Comparison of ENCODE assay signal across 30 cellular contexts in genomic region chr5:115988002-115988401, GRCh38. TPM values are rescaled to one million over a fixed set of nuclear protein-coding genes. Genes with fewer than 3 reads are reported as not detected.
"Had no signal": no experiment of that assay in that cellular context is flagged by ENCODE, and none has a peak within 500 bp of the region (broad histone marks: within the 10 kb centered on the region; RNA-seq: fewer than 3 reads in every experiment).

No MANE protein-coding gene starts in this region.

- H3K36me3 ChIP-seq: left ventricle myocardium inferior, ovary, right atrium auricular region, right lobe of liver, stomach, thyroid gland, transverse colon, upper lobe of left lung, vagina had no signal

- ATAC-seq: natural killer cell; right lobe of liver; stimulated activated naive B cell treated with anti-CD40 and anti-IgM and Interleukin-4, amounts not matched to agents 10 μg/mL and 1 μg/mL and 100 μg/mL, for 72 hours; stimulated activated naive CD8-positive, alpha-beta T cell treated with anti-CD3 and anti-CD28 coated beads, Interleukin-15, Interleukin-2, amounts not matched to agents 100 U/mL and 50 U/mL, for 24 hours had no signal

- H3K27ac Mint-ChIP-seq: mesothelial cell of epicardium; natural killer cell; progenitor cell of endocrine pancreas; stimulated activated naive B cell treated with anti-CD40 and anti-IgM and Interleukin-4, amounts not matched to agents 10 μg/mL and 1 μg/mL and 100 μg/mL, for 72 hours had no signal

- H3K27ac ChIP-seq: left ventricle myocardium inferior, ovary, right atrium auricular region, right lobe of liver, stomach, testis, thyroid gland, transverse colon, upper lobe of left lung, vagina had no signal

- H3K27me3 ChIP-seq: ovary, right atrium auricular region, right lobe of liver, stomach, testis, thyroid gland, transverse colon, upper lobe of left lung, vagina had no signal

- H3K9me3 ChIP-seq: left ventricle myocardium inferior, ovary, right atrium auricular region, right lobe of liver, stomach, testis, thyroid gland, transverse colon, upper lobe of left lung, vagina had no signal

- H3K27me3 Mint-ChIP-seq: progenitor cell of endocrine pancreas had no signal

- H3K4me1 Mint-ChIP-seq: naive B cell; natural killer cell; stimulated activated naive B cell treated with anti-CD40 and anti-IgM and Interleukin-4, amounts not matched to agents 10 μg/mL and 1 μg/mL and 100 μg/mL, for 72 hours had no signal

- H3K4me3 Mint-ChIP-seq: mesothelial cell of epicardium; naive B cell; natural killer cell; stimulated activated naive B cell treated with anti-CD40 and anti-IgM and Interleukin-4, amounts not matched to agents 10 μg/mL and 1 μg/mL and 100 μg/mL, for 72 hours had no signal

- DNase-seq: islet precursor cell; left ventricle myocardium inferior; mesendoderm; naive B cell; natural killer cell; ovary; right lobe of liver; stimulated activated CD4-positive, alpha-beta T cell treated with anti-CD3 and anti-CD28 coated beads, Interleukin-1b, Interleukin-23, amount 100 ng/mL, for 48 hours; stimulated activated CD4-positive, alpha-beta T cell treated with anti-CD3 and anti-CD28 coated beads, Interleukin-2, amount 100 ng/mL, for 48 hours; stimulated activated CD4-positive, alpha-beta T cell treated with anti-CD3 and anti-CD28 coated beads, Interleukin-4, amount 100 ng/mL, for 4 hours; stimulated activated CD8-positive, alpha-beta memory T cell treated with anti-CD3 and anti-CD28 coated beads, Interleukin-4, amount 100 ng/mL, for 48 hours; stimulated activated naive B cell treated with anti-CD40 and anti-IgM and Interleukin-4, amounts not matched to agents 10 μg/mL and 1 μg/mL and 100 μg/mL, for 72 hours; stimulated activated naive CD8-positive, alpha-beta T cell treated with anti-CD3 and anti-CD28 coated beads, Interleukin-15, Interleukin-2, amounts not matched to agents 100 U/mL and 50 U/mL, for 24 hours; stomach; testis; thyroid gland; transverse colon; upper lobe of left lung had no signal

- H3K4me1 ChIP-seq: right lobe of liver, thyroid gland, transverse colon, upper lobe of left lung, vagina had no signal

- H3K36me3 Mint-ChIP-seq: mesothelial cell of epicardium; naive B cell; natural killer cell; stimulated activated naive B cell treated with anti-CD40 and anti-IgM and Interleukin-4, amounts not matched to agents 10 μg/mL and 1 μg/mL and 100 μg/mL, for 72 hours had no signal

- H3K4me3 ChIP-seq: left ventricle myocardium inferior, lung, ovary, right atrium auricular region, right lobe of liver, smooth muscle cell, stomach, testis, thyroid gland, transverse colon, upper lobe of left lung, vagina had no signal

- H3K9me3 Mint-ChIP-seq: mesothelial cell of epicardium; naive B cell; natural killer cell; stimulated activated naive B cell treated with anti-CD40 and anti-IgM and Interleukin-4, amounts not matched to agents 10 μg/mL and 1 μg/mL and 100 μg/mL, for 72 hours had no signal

RNA-seq across cellular contexts. Expression of gene LVRN, which starts 25.7 kb away (rescaled TPM):
- total RNA-seq: kidney epithelial cell had no signal

RNA-seq across cellular contexts. Expression of gene ARL14EPL, which starts 44.3 kb away (rescaled TPM):
- total RNA-seq: kidney epithelial cell, left ventricle myocardium inferior, lower leg skin, lung, mononuclear cell, natural killer cell, omental fat pad, ovary, progenitor cell of endocrine pancreas, right atrium auricular region, right lobe of liver, skeletal muscle tissue, smooth muscle cell, stomach, testis, thyroid gland, transverse colon, upper lobe of left lung, urinary bladder, vagina had no signal
